ENCODE assay signal across 11 cellular contexts in genomic region chr1:21341517-21342078, GRCh38. TPM values are rescaled to one million over a fixed set of nuclear protein-coding genes. Genes with fewer than 3 reads are reported as not detected.
DNase-seq lines count a peak whose midpoint lies in the region; ATAC-seq and TF ChIP-seq lines count a peak whose summit lies in the region.
"Had no signal": no experiment of that assay in that cellular context is flagged by ENCODE, and none has a peak within 500 bp of the region (broad histone marks: within the 10 kb centered on the region; RNA-seq: fewer than 3 reads in every experiment).

No MANE protein-coding gene starts in this region.

- POLR2A ChIA-PET in A673 (lab: Charles Lee; ENCODE audit: low non-redundant PET) = interaction anchor here (0.6 kb wide), 1 partner anchor 1954 kb away, joined by 3 read pairs; no protein-coding TSS in a partner anchor

- TF ChIP-seq CTCF in parathyroid adenoma (IDR thresholded peaks at IDR 0.05) (no peak), A673 (conservative IDR thresholded peaks at IDR 0.05; ENCODE audit: low read depth, low read length) (no peak)

- H3K4me1 Mint-ChIP-seq in stimulated activated naive CD8-positive, alpha-beta T cell treated with anti-CD3 and anti-CD28 coated beads, Interleukin-15, Interleukin-2, amounts not matched to agents 100 ng/mL and 50 ng/mL, for 24 hours (ENCODE audit: low read depth) = peaks cover 74% of the 10 kb centered on the region

- H3K27ac ChIP-seq in duodenal mucosa (ENCODE audit: low read depth, low read length) (peak overlapping the region; percentile 39), parathyroid adenoma (peak overlapping the region; percentile 48), A673 (ENCODE audit: low read depth, low read length, poor library complexity, severe bottlenecking) (no peak overlapping the region)

- no peaks in the 10 kb centered on the region for H3K27me3 Mint-ChIP-seq in stimulated activated naive CD8-positive, alpha-beta T cell treated with anti-CD3 and anti-CD28 coated beads, Interleukin-15, Interleukin-2, amounts not matched to agents 100 ng/mL and 50 ng/mL, for 24 hours

- peaks cover 48% of the 10 kb centered on the region for H3K36me3 Mint-ChIP-seq in stimulated activated naive CD8-positive, alpha-beta T cell treated with anti-CD3 and anti-CD28 coated beads, Interleukin-15, Interleukin-2, amounts not matched to agents 100 ng/mL and 50 ng/mL, for 24 hours (ENCODE audit: low read depth)

- no peaks in the 10 kb centered on the region for H3K9me3 Mint-ChIP-seq in stimulated activated naive CD8-positive, alpha-beta T cell treated with anti-CD3 and anti-CD28 coated beads, Interleukin-15, Interleukin-2, amounts not matched to agents 100 ng/mL and 50 ng/mL, for 24 hours

- no peaks in the 10 kb centered on the region for H3K27me3 ChIP-seq in duodenal mucosa (ENCODE audit: control insufficient read depth in 1 of 2, insufficient read depth in 2 of 2, low read length in 2 of 2)
- no peaks in the 10 kb centered on the region for H3K27me3 ChIP-seq in parathyroid adenoma (ENCODE audit: control insufficient read depth, insufficient read depth, low read length)
- H3K27me3 ChIP-seq in A673 (replicated peaks; ENCODE audit: insufficient read depth, low read depth, low read length, poor library complexity) = no peaks in the 10 kb centered on the region

- no peak overlapping the region for H2AFZ ChIP-seq in parathyroid adenoma

- peak overlapping the region; percentile 31 for H3K27ac Mint-ChIP-seq in stimulated activated naive CD8-positive, alpha-beta T cell treated with anti-CD3 and anti-CD28 coated beads, Interleukin-15, Interleukin-2, amounts not matched to agents 100 ng/mL and 50 ng/mL, for 24 hours

- no peaks in the 10 kb centered on the region for H3K9me3 ChIP-seq in duodenal mucosa (ENCODE audit: control insufficient read depth in 1 of 2, low read length in 2 of 2)
- H3K9me3 ChIP-seq in parathyroid adenoma (ENCODE audit: control insufficient read depth, low read length) = no peaks in the 10 kb centered on the region
- no peaks in the 10 kb centered on the region for H3K9me3 ChIP-seq in A673 (ENCODE audit: low read depth, low read length, poor library complexity, severe bottlenecking)

- DNase-seq in stimulated activated naive CD8-positive, alpha-beta T cell treated with anti-CD3 and anti-CD28 coated beads, Interleukin-15, Interleukin-2, amounts not matched to agents 100 U/mL and 50 U/mL, for 24 hours = no peak
- DNase-seq in A673 (ENCODE audit: low spot score) = no peak
- DNase-seq: activated CD8-positive, alpha-beta memory T cell treated with anti-CD3 and anti-CD28 coated beads, Interleukin-2, amount 50 U/mL, for 4 hours; effector memory CD4-positive, alpha-beta T cell; stimulated activated naive CD4-positive, alpha-beta T cell had no signal

- no TSS peak for BruUV-seq in A673 (replicated peaks; lab: Mats Ljungman, UMichigan)

- CTCF ChIA-PET in A673 (lab: Charles Lee) = no interaction called here

- H3K4me3 ChIP-seq in duodenal mucosa (ENCODE audit: low read depth in 1 of 2, low read length in 2 of 2) = no peak overlapping the region
- H3K4me3 ChIP-seq in parathyroid adenoma (ENCODE audit: low read depth, low read length) = no peak overlapping the region
- no peak overlapping the region for H3K4me3 ChIP-seq in A673 (ENCODE audit: low read depth, low read length, poor library complexity, severe bottlenecking)

- peak overlapping the region; percentile 93 for H3K4me3 Mint-ChIP-seq in stimulated activated naive CD8-positive, alpha-beta T cell treated with anti-CD3 and anti-CD28 coated beads, Interleukin-15, Interleukin-2, amounts not matched to agents 100 ng/mL and 50 ng/mL, for 24 hours

- peaks cover 30% of the 10 kb centered on the region for H3K79me2 ChIP-seq in parathyroid adenoma

- H3K4me2 ChIP-seq in parathyroid adenoma (ENCODE audit: low read length) = no peak overlapping the region

- H3K36me3 ChIP-seq in duodenal mucosa (ENCODE audit: control insufficient read depth in 1 of 2, insufficient read depth in 2 of 2, low read length in 2 of 2) (no peaks in the 10 kb centered on the region), parathyroid adenoma (ENCODE audit: control insufficient read depth, insufficient read depth, low read length) (no peaks in the 10 kb centered on the region), A673 (ENCODE audit: insufficient read depth, low read length, poor library complexity, severe bottlenecking) (no peaks in the 10 kb centered on the region)

- no peak for ATAC-seq in stimulated activated naive CD8-positive, alpha-beta T cell treated with anti-CD3 and anti-CD28 coated beads, Interleukin-15, Interleukin-2, amounts not matched to agents 100 U/mL and 50 U/mL, for 24 hours
- no peak for ATAC-seq in HG02870 (IDR thresholded peaks at IDR 0.05; ENCODE audit: unreplicated experiment)
- ATAC-seq in HG02588 (IDR thresholded peaks at IDR 0.05; ENCODE audit: unreplicated experiment) = no peak
- no peak for ATAC-seq in HG02852 (IDR thresholded peaks at IDR 0.05; ENCODE audit: unreplicated experiment)

- H3K4me1 ChIP-seq in duodenal mucosa (ENCODE audit: control insufficient read depth in 1 of 2, insufficient read depth in 2 of 2, low read length in 2 of 2) (peaks cover 80 to 89% of the 10 kb centered on the region in 2 donors), parathyroid adenoma (peaks cover 43% of the 10 kb centered on the region), A673 (ENCODE audit: insufficient read depth, low read length, poor library complexity, severe bottlenecking) (peaks cover 10% of the 10 kb centered on the region)

- intact Hi-C loops in A673 (cut with micrococcal nuclease; ENCODE audit: unreplicated experiment) = no loop called here

- H3K9ac ChIP-seq in duodenal mucosa (ENCODE audit: low read depth in 1 of 2, low read length in 2 of 2) (no peak overlapping the region), parathyroid adenoma (no peak overlapping the region)

RNA-seq across cellular contexts. Expression of gene ECE1, which starts 51.3 kb away (rescaled TPM):
- 31.5 and 37.7 TPM in 2 replicates for total RNA-seq in A673 (2021)
